Comparison of ENCODE assay signal across 4 cellular contexts in the genomic region with DNA sequence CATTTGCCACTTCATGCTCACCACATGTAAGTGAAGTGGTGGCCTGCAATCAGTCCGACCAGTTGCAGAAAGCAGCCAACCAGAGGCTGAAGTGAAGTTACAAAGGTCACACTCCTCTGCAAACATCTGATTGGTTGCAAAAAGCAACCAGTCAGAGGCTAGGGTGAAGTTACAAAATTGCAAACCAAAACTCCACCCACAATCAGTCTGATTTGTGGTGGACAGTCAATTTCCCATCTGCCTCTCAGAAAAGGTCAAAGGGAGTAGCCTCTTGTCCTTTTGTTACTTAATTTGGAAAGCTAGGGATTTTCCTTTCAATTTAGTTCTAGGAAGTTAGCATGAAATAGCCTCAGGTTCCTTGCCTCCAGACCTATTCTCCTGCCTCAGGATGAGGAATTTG.
"Had no signal": no experiment of that assay in that cellular context is flagged by ENCODE, and none has a peak within 500 bp of the region (broad histone marks: within the 10 kb centered on the region; RNA-seq: fewer than 3 reads in every experiment).

No MANE protein-coding gene starts in this region.

- H3K4me3 ChIP-seq: GM23338 had no signal

- ATAC-seq: GM23338 had no signal

- H3K4me3 Mint-ChIP-seq: GM23338, H9, IgD-negative memory B cell had no signal

- H3K4me1 Mint-ChIP-seq: IgD-negative memory B cell had no signal

- H3K27ac Mint-ChIP-seq: GM23338, H9, IgD-negative memory B cell had no signal

- H3K27me3 Mint-ChIP-seq: IgD-negative memory B cell had no signal

- DNase-seq: H9, HCEC 1CT had no signal
